14 cellular contexts compared by ENCODE assay signal in genomic region chr2:241639385-241639784, GRCh38. TPM values are rescaled to one million over a fixed set of nuclear protein-coding genes. Genes with fewer than 3 reads are reported as not detected.
DNase-seq lines count a peak whose midpoint lies in the region; ATAC-seq and TF ChIP-seq lines count a peak whose summit lies in the region.
"Had no signal": no experiment of that assay in that cellular context is flagged by ENCODE, and none has a peak within 500 bp of the region (broad histone marks: within the 10 kb centered on the region; RNA-seq: fewer than 3 reads in every experiment).

No MANE protein-coding gene starts in this region.

- peaks cover 56% of the 10 kb centered on the region for H3K4me1 Mint-ChIP-seq in activated CD8-positive, alpha-beta T cell treated with anti-CD3 and anti-CD28 coated beads for 36 hours (ENCODE audit: low read depth)
- peaks cover 48% of the 10 kb centered on the region for H3K4me1 Mint-ChIP-seq in activated CD8-positive, alpha-beta T cell treated with anti-CD3 and anti-CD28 coated beads, Interleukin-2, amount 10 ng/mL, durations not matched to agents 7 days and 5 days (ENCODE audit: low read depth)

- peak overlapping the region; percentile 97 for H3K4me3 Mint-ChIP-seq in activated CD8-positive, alpha-beta T cell treated with anti-CD3 and anti-CD28 coated beads for 36 hours
- no peak overlapping the region for H3K4me3 Mint-ChIP-seq in activated CD8-positive, alpha-beta T cell treated with anti-CD3 and anti-CD28 coated beads, Interleukin-2, amount 10 ng/mL, durations not matched to agents 7 days and 5 days

- POLR2A ChIA-PET in activated CD8-positive, alpha-beta T cell treated with anti-CD3 and anti-CD28 coated beads for 36 hours (lab: Charles Lee): no interaction called here
- POLR2A ChIA-PET in activated CD8-positive, alpha-beta T cell treated with anti-CD3 and anti-CD28 coated beads, Interleukin-2, amount 10 ng/mL, durations not matched to agents 7 days and 5 days (lab: Charles Lee): no interaction called here

- H3K36me3 ChIP-seq in HUES64 (ENCODE audit: insufficient read depth, low read length) (peaks cover 24% of the 10 kb centered on the region), trophoblast cell (ENCODE audit: control insufficient read depth in 1 of 2, insufficient read depth in 2 of 2, low read length in 2 of 2) (peaks cover 8 to 14% of the 10 kb centered on the region in 2 experiments)
- H3K36me3 ChIP-seq: ovary had no signal

- peaks cover 12% of the 10 kb centered on the region for H3K9me3 ChIP-seq in HUES64 (ENCODE audit: insufficient read depth, low read depth, low read length)
- peaks cover 2% of the 10 kb centered on the region for H3K9me3 ChIP-seq in trophoblast cell (ENCODE audit: insufficient read depth, low read depth, low read length)
- H3K9me3 ChIP-seq: ovary had no signal

- DNase-seq in activated CD8-positive, alpha-beta T cell treated with anti-CD3 and anti-CD28 coated beads for 36 hours: no peak
- no peak for DNase-seq in activated CD8-positive, alpha-beta T cell treated with anti-CD3 and anti-CD28 coated beads, Interleukin-2, amount 10 ng/mL, durations not matched to agents 7 days and 5 days
- DNase-seq in coronary artery (ENCODE audit: low spot score): no peak
- no peak for DNase-seq in trophoblast cell
- no peak for DNase-seq in caudate nucleus (lab: John Stamatoyannopoulos, UW)
- DNase-seq: activated CD4-positive, CD25-positive, alpha-beta regulatory T cell; activated gamma-delta T cell treated with Interleukin-2 at 50 U/mL for 16 hours; Kasumi-1; ovary; stimulated activated CD4-positive, alpha-beta T cell treated with anti-CD3 and anti-CD28 coated beads, Interleukin-15, amount 100 ng/mL, for 24 hours had no signal

- H2BK120ac ChIP-seq in trophoblast cell (ENCODE audit: insufficient read depth, low read length, poor library complexity): no peak overlapping the region

- peaks cover 30% of the 10 kb centered on the region for H3K36me3 Mint-ChIP-seq in activated CD8-positive, alpha-beta T cell treated with anti-CD3 and anti-CD28 coated beads for 36 hours (ENCODE audit: low read depth)
- peaks cover 27% of the 10 kb centered on the region for H3K36me3 Mint-ChIP-seq in activated CD8-positive, alpha-beta T cell treated with anti-CD3 and anti-CD28 coated beads, Interleukin-2, amount 10 ng/mL, durations not matched to agents 7 days and 5 days (ENCODE audit: low read depth)

- H4K12ac ChIP-seq in trophoblast cell (ENCODE audit: low read depth, low read length): no peak overlapping the region

- H3K4me2 ChIP-seq in trophoblast cell (ENCODE audit: low read length): no peak overlapping the region

- intact Hi-C loops in activated CD8-positive, alpha-beta T cell treated with anti-CD3 and anti-CD28 coated beads for 36 hours (cut with micrococcal nuclease): no loop called here

- H3K9me3 Mint-ChIP-seq in activated CD8-positive, alpha-beta T cell treated with anti-CD3 and anti-CD28 coated beads for 36 hours: no peaks in the 10 kb centered on the region
- no peaks in the 10 kb centered on the region for H3K9me3 Mint-ChIP-seq in activated CD8-positive, alpha-beta T cell treated with anti-CD3 and anti-CD28 coated beads, Interleukin-2, amount 10 ng/mL, durations not matched to agents 7 days and 5 days (ENCODE audit: insufficient read depth)

- no peaks in the 10 kb centered on the region for H3K27me3 Mint-ChIP-seq in activated CD8-positive, alpha-beta T cell treated with anti-CD3 and anti-CD28 coated beads for 36 hours
- no peaks in the 10 kb centered on the region for H3K27me3 Mint-ChIP-seq in activated CD8-positive, alpha-beta T cell treated with anti-CD3 and anti-CD28 coated beads, Interleukin-2, amount 10 ng/mL, durations not matched to agents 7 days and 5 days (ENCODE audit: low read depth)

- peaks cover 17% of the 10 kb centered on the region for H3K79me2 ChIP-seq in trophoblast cell (ENCODE audit: control insufficient read depth, insufficient read depth, low read length, poor library complexity)

- WGBS in HUES64: 95% methylated on average over 7 of the region's 7 CpGs
- no CpG with 5 or more reads among the region's 7 CpGs for WGBS in trophoblast cell (ENCODE audit: extremely low coverage, insufficient coverage, insufficient read length)

- H3K4me3 ChIP-seq in HUES64 (ENCODE audit: low read length) (peak overlapping the region; percentile 100), coronary artery (peak overlapping the region; percentile 99), trophoblast cell (ENCODE audit: low read depth, low read length) (no peak overlapping the region)
- H3K4me3 ChIP-seq: ovary had no signal

- CTCF ChIA-PET in activated CD8-positive, alpha-beta T cell treated with anti-CD3 and anti-CD28 coated beads for 36 hours (lab: Charles Lee): no interaction called here
- CTCF ChIA-PET in activated CD8-positive, alpha-beta T cell treated with anti-CD3 and anti-CD28 coated beads, Interleukin-2, amount 10 ng/mL, durations not matched to agents 7 days and 5 days (lab: Charles Lee): no interaction called here

- H3K23ac ChIP-seq in trophoblast cell (ENCODE audit: low read length): no peak overlapping the region

- H3K4ac ChIP-seq in trophoblast cell (ENCODE audit: low read depth, low read length): peak overlapping the region; percentile 25

- H3K27ac ChIP-seq in HUES64 (ENCODE audit: low read depth, low read length) (no peak overlapping the region), coronary artery (no peak overlapping the region), trophoblast cell (ENCODE audit: low read depth, low read length) (no peak overlapping the region), caudate nucleus (ENCODE audit: low read depth, low read length) (no peak overlapping the region)
- H3K27ac ChIP-seq: ovary, SK-N-MC had no signal

- H3K79me1 ChIP-seq in trophoblast cell (ENCODE audit: low read length): peaks cover 11% of the 10 kb centered on the region

- H4K91ac ChIP-seq in trophoblast cell (ENCODE audit: low read depth, low read length): no peak overlapping the region

- H2AK5ac ChIP-seq in trophoblast cell (ENCODE audit: low read length): no peak overlapping the region

- H2BK12ac ChIP-seq in trophoblast cell (ENCODE audit: low read length): no peak overlapping the region

- no peak for TF ChIP-seq CTCF in activated CD8-positive, alpha-beta T cell treated with anti-CD3 and anti-CD28 coated beads for 36 hours (IDR thresholded peaks at IDR 0.05)
- TF ChIP-seq CTCF in coronary artery (IDR thresholded peaks at IDR 0.05): no peak

- no peak overlapping the region for H3K18ac ChIP-seq in trophoblast cell (ENCODE audit: low read length)

- no peak overlapping the region for H2BK5ac ChIP-seq in trophoblast cell (ENCODE audit: low read depth, low read length, poor library complexity)

- no peak for ATAC-seq in activated CD8-positive, alpha-beta T cell treated with anti-CD3 and anti-CD28 coated beads for 36 hours
- ATAC-seq in activated CD8-positive, alpha-beta T cell treated with anti-CD3 and anti-CD28 coated beads, Interleukin-2, amount 10 ng/mL, durations not matched to agents 7 days and 5 days: no peak
- ATAC-seq in HG03280 (IDR thresholded peaks at IDR 0.05; ENCODE audit: unreplicated experiment) (no peak), HG03139 (IDR thresholded peaks at IDR 0.05; ENCODE audit: unreplicated experiment) (no peak)

- H3K27ac Mint-ChIP-seq in activated CD8-positive, alpha-beta T cell treated with anti-CD3 and anti-CD28 coated beads for 36 hours: peak overlapping the region; percentile 7
- no peak overlapping the region for H3K27ac Mint-ChIP-seq in activated CD8-positive, alpha-beta T cell treated with anti-CD3 and anti-CD28 coated beads, Interleukin-2, amount 10 ng/mL, durations not matched to agents 7 days and 5 days

- H3K27me3 ChIP-seq in HUES64 (ENCODE audit: insufficient read depth, low read length) (no peaks in the 10 kb centered on the region), trophoblast cell (ENCODE audit: insufficient read depth, low read length) (no peaks in the 10 kb centered on the region)
- H3K27me3 ChIP-seq: ovary had no signal

- H3K9ac ChIP-seq in HUES64 (ENCODE audit: low read depth, low read length) (no peak overlapping the region), trophoblast cell (ENCODE audit: low read length) (no peak overlapping the region)

- no peak overlapping the region for H3K14ac ChIP-seq in trophoblast cell (ENCODE audit: low read length)

- H2AFZ ChIP-seq in trophoblast cell (ENCODE audit: insufficient read depth, low read length, poor library complexity): no peak overlapping the region

- H3K4me1 ChIP-seq in HUES64 (ENCODE audit: insufficient read depth, low read length) (peaks cover 3% of the 10 kb centered on the region; the same call in 1 of the 2 replicates), trophoblast cell (ENCODE audit: control insufficient read depth in 1 of 2, insufficient read depth in 2 of 2, low read length in 2 of 2) (peaks cover 3 to 6% of the 10 kb centered on the region in 2 experiments)

- H4K8ac ChIP-seq in trophoblast cell (ENCODE audit: low read depth, low read length): no peak overlapping the region

RNA-seq across cellular contexts. Expression of gene ATG4B, which starts 1.9 kb away (rescaled TPM):
- 10 to 100 TPM; 90.7 to 94.6 TPM for total RNA-seq in activated CD8-positive, alpha-beta T cell treated with anti-CD3 and anti-CD28 coated beads for 36 hours
- total RNA-seq in activated CD8-positive, alpha-beta T cell treated with anti-CD3 and anti-CD28 coated beads, Interleukin-2, amount 10 ng/mL, durations not matched to agents 7 days and 5 days: 10 to 100 TPM; 81.2 to 94.6 TPM
- polyA plus RNA-seq in HUES64 (2013, experiment 1 of 2): 53.3 TPM
- polyA plus RNA-seq in HUES64 (2013, experiment 2 of 2): 63.5 TPM
- 76.3 and 77.4 TPM in 2 replicates for polyA plus RNA-seq in trophoblast cell (2013)

RNA-seq across cellular contexts. Expression of gene THAP4, which starts 2.4 kb away (rescaled TPM):
- 10 to 100 TPM; 45.1 to 48.9 TPM for total RNA-seq in activated CD8-positive, alpha-beta T cell treated with anti-CD3 and anti-CD28 coated beads for 36 hours
- total RNA-seq in activated CD8-positive, alpha-beta T cell treated with anti-CD3 and anti-CD28 coated beads, Interleukin-2, amount 10 ng/mL, durations not matched to agents 7 days and 5 days: 10 to 100 TPM; 32.3 to 37.4 TPM
- 41.8 TPM for polyA plus RNA-seq in HUES64 (2013, experiment 1 of 2)
- polyA plus RNA-seq in HUES64 (2013, experiment 2 of 2): 44.4 TPM
- polyA plus RNA-seq in trophoblast cell (2013): 45.4 and 47.2 TPM in 2 replicates

RNA-seq across cellular contexts. Expression of gene DTYMK, which starts 47.2 kb away (rescaled TPM):
- total RNA-seq in activated CD8-positive, alpha-beta T cell treated with anti-CD3 and anti-CD28 coated beads for 36 hours: 10 to 100 TPM; 87.1 to 91.9 TPM
- 100 to 1,000 TPM; 101 to 103 TPM for total RNA-seq in activated CD8-positive, alpha-beta T cell treated with anti-CD3 and anti-CD28 coated beads, Interleukin-2, amount 10 ng/mL, durations not matched to agents 7 days and 5 days
- polyA plus RNA-seq in HUES64 (2013, experiment 1 of 2): 70.5 TPM
- polyA plus RNA-seq in HUES64 (2013, experiment 2 of 2): 62.6 TPM
- 37.3 and 38.1 TPM in 2 replicates for polyA plus RNA-seq in trophoblast cell (2013)
